ENCODE assay signal across 23 cellular contexts in genomic region chr7:4188646-4189045, GRCh38.
A peak's percentile ranks its signal among the peaks of the same experiment; 100 is the strongest.
DNase-seq lines count a peak whose midpoint lies in the region; ATAC-seq and TF ChIP-seq lines count a peak whose summit lies in the region.
"Had no signal": no experiment of that assay in that cellular context is flagged by ENCODE, and none has a peak within 500 bp of the region (broad histone marks: within the 10 kb centered on the region; RNA-seq: fewer than 3 reads in every experiment).

No MANE protein-coding gene starts in this region.

- TF ChIP-seq CTCF in hepatocyte (IDR thresholded peaks at IDR 0.05; ENCODE audit: poor library complexity) (no peak), thoracic aorta (IDR thresholded peaks at IDR 0.05) (no peak)

- H4K12ac ChIP-seq in trophoblast cell (ENCODE audit: low read depth, low read length) = no peak overlapping the region

- H3K4me2 ChIP-seq in hepatocyte (peak overlapping the region; percentile 47), trophoblast cell (ENCODE audit: low read length) (no peak overlapping the region)

- H3K36me3 ChIP-seq in adipocyte (ENCODE audit: control insufficient read depth, insufficient read depth, low read length, severe bottlenecking) (no peaks in the 10 kb centered on the region), hepatocyte (replicated peaks; ENCODE audit: insufficient read depth, low read depth) (no peaks in the 10 kb centered on the region), trophoblast cell (ENCODE audit: control insufficient read depth in 1 of 2, insufficient read depth in 2 of 2, low read length in 2 of 2) (peaks cover 2 to 10% of the 10 kb centered on the region in 2 experiments), thoracic aorta (no peaks in the 10 kb centered on the region)
- H3K36me3 ChIP-seq: cardiac muscle cell, gastroesophageal sphincter, WERI-Rb-1 had no signal

- H3K4ac ChIP-seq in trophoblast cell (ENCODE audit: low read depth, low read length) = no peak overlapping the region

- H3K4me1 ChIP-seq in adipocyte (ENCODE audit: control insufficient read depth, insufficient read depth, low read length) = peaks cover 10% of the 10 kb centered on the region
- H3K4me1 ChIP-seq in hepatocyte (ENCODE audit: insufficient read depth) = no peaks in the 10 kb centered on the region
- peaks cover 11 to 20% of the 10 kb centered on the region in 2 experiments for H3K4me1 ChIP-seq in trophoblast cell (ENCODE audit: control insufficient read depth in 1 of 2, insufficient read depth in 2 of 2, low read length in 2 of 2)
- H3K4me1 ChIP-seq in thoracic aorta (ENCODE audit: control insufficient read depth in 1 of 2, low read depth in 2 of 2) = peaks cover 0 to 15% of the 10 kb centered on the region in 2 donors
- H3K4me1 ChIP-seq: parathyroid adenoma had no signal

- peak overlapping the region; percentile 20 for H3K9ac ChIP-seq in adipocyte (ENCODE audit: low read length)
- no peak overlapping the region for H3K9ac ChIP-seq in trophoblast cell (ENCODE audit: low read length)
- H3K9ac ChIP-seq: parathyroid adenoma had no signal

- H3K79me2 ChIP-seq in hepatocyte (no peaks in the 10 kb centered on the region), trophoblast cell (ENCODE audit: control insufficient read depth, insufficient read depth, low read length, poor library complexity) (no peaks in the 10 kb centered on the region)
- H3K79me2 ChIP-seq: parathyroid adenoma had no signal

- no peak overlapping the region for H4K8ac ChIP-seq in trophoblast cell (ENCODE audit: low read depth, low read length)

- H3K27ac ChIP-seq in hepatocyte = no peak overlapping the region
- peak overlapping the region; percentile 28 for H3K27ac ChIP-seq in trophoblast cell (ENCODE audit: low read depth, low read length)
- no peak overlapping the region for H3K27ac ChIP-seq in thoracic aorta
- H3K27ac ChIP-seq: cardiac muscle cell, parathyroid adenoma, WERI-Rb-1 had no signal

- peaks cover 8% of the 10 kb centered on the region for H3K79me1 ChIP-seq in trophoblast cell (ENCODE audit: low read length)

- no peak overlapping the region for H3K18ac ChIP-seq in trophoblast cell (ENCODE audit: low read length)

- H2AK5ac ChIP-seq in trophoblast cell (ENCODE audit: low read length) = no peak overlapping the region

- H3K14ac ChIP-seq in trophoblast cell (ENCODE audit: low read length) = no peak overlapping the region

- WGBS in hepatocyte (ENCODE audit: low lambda C conversion rate, missing lambda C conversion rate) = 64% methylated on average over 3 of the region's 3 CpGs
- WGBS in trophoblast cell (ENCODE audit: extremely low coverage, insufficient coverage, insufficient read length) = no CpG with 5 or more reads among the region's 3 CpGs

- H4K20me1 ChIP-seq in hepatocyte (ENCODE audit: insufficient read depth, poor library complexity, severe bottlenecking) = no peaks in the 10 kb centered on the region

- no peak for DNase-seq in adipocyte (ENCODE audit: low read depth)
- no peak for DNase-seq in hepatocyte (ENCODE audit: low spot score)
- peak in 1 of 2 donors; percentile 10 for DNase-seq in trophoblast cell
- DNase-seq in thoracic aorta (ENCODE audit: low spot score) = no peak
- DNase-seq in stimulated activated CD4-positive, alpha-beta T cell treated with anti-CD3 and anti-CD28 coated beads, Interleukin-4, amount 100 ng/mL, for 24 hours = no peak
- no peak for DNase-seq in hypothalamus (lab: John Stamatoyannopoulos, UW)
- DNase-seq: activated CD4-positive, alpha-beta T cell treated with anti-CD3 and anti-CD28 coated beads, Interleukin-2, amount 10 ng/mL, durations not matched to agents 24 days and 14 days; activated naive CD4-positive, alpha-beta T cell treated with Interleukin-2 at 50 U/mL for 16 hours; activated T-cell treated with anti-CD3 and anti-CD28 coated beads, Interleukin-2, amount 50 U/mL, for 48 hours; cortex of kidney; EL; mesendoderm; NCI-H187; NCI-H524 treated with DMSO at 0.1 percent for 48 hours; stimulated activated CD4-positive, alpha-beta T cell treated with anti-CD3 and anti-CD28 coated beads, Interleukin-1b, Interleukin-23, amount 100 ng/mL, for 48 hours; WERI-Rb-1 had no signal

- no peak overlapping the region for H2BK5ac ChIP-seq in trophoblast cell (ENCODE audit: low read depth, low read length, poor library complexity)

- H3K4me3 ChIP-seq in adipocyte (ENCODE audit: low read length) (peak overlapping the region; percentile 62), hepatocyte (no peak overlapping the region), trophoblast cell (ENCODE audit: low read depth, low read length) (no peak overlapping the region), thoracic aorta (peak overlapping the region; percentile 51)
- H3K4me3 ChIP-seq: cardiac muscle cell, skin epidermis had no signal

- no peak overlapping the region for H2BK12ac ChIP-seq in trophoblast cell (ENCODE audit: low read length)

- H3K27me3 ChIP-seq in adipocyte (replicated peaks; ENCODE audit: control insufficient read depth, insufficient read depth, low read length) (peaks cover 3% of the 10 kb centered on the region), hepatocyte (no peaks in the 10 kb centered on the region), trophoblast cell (ENCODE audit: insufficient read depth, low read length) (no peaks in the 10 kb centered on the region), thoracic aorta (replicated peaks; ENCODE audit: insufficient read depth) (no peaks in the 10 kb centered on the region)
- H3K27me3 ChIP-seq: cardiac muscle cell, gastroesophageal sphincter had no signal

- H2BK120ac ChIP-seq in trophoblast cell (ENCODE audit: insufficient read depth, low read length, poor library complexity) = no peak overlapping the region

- ATAC-seq in thoracic aorta (ENCODE audit: insufficient number of reproducible peaks, low FRiP score, low read depth) (no peak), HG02938 (IDR thresholded peaks at IDR 0.05; ENCODE audit: unreplicated experiment) (no peak)
- ATAC-seq: HCT116; natural killer cell treated with Interleukin-12 subunit alpha and Interleukin-12 subunit beta and Interleukin-15 and Interleukin-18, amount 100 ng/mL, for 72 hours had no signal

- H3K9me2 ChIP-seq in hepatocyte (replicated peaks; ENCODE audit: insufficient read depth) = no peaks in the 10 kb centered on the region

- no peak overlapping the region for H3K23ac ChIP-seq in trophoblast cell (ENCODE audit: low read length)

- no peaks in the 10 kb centered on the region for H3K9me3 ChIP-seq in adipocyte (ENCODE audit: control insufficient read depth, low read length)
- H3K9me3 ChIP-seq in hepatocyte (ENCODE audit: low read depth) = no peaks in the 10 kb centered on the region
- peaks cover 2% of the 10 kb centered on the region for H3K9me3 ChIP-seq in trophoblast cell (ENCODE audit: insufficient read depth, low read depth, low read length)
- no peaks in the 10 kb centered on the region for H3K9me3 ChIP-seq in thoracic aorta
- H3K9me3 ChIP-seq: gastroesophageal sphincter had no signal

- H4K91ac ChIP-seq in trophoblast cell (ENCODE audit: low read depth, low read length) = no peak overlapping the region

- H2AFZ ChIP-seq in hepatocyte (no peak overlapping the region), trophoblast cell (ENCODE audit: insufficient read depth, low read length, poor library complexity) (no peak overlapping the region)
- H2AFZ ChIP-seq: parathyroid adenoma had no signal

Comparison
In these comparisons a context has a peak if more than half of its experiments do, and no peak if none do; other contexts are left out.
1. H3K4me3 ChIP-seq: peak in adipocyte (single experiment) and thoracic aorta (single experiment); none in hepatocyte (single experiment) and trophoblast cell (single experiment).